In genomic region chr19:45821103-45821521, GRCh38 we compare ENCODE assay signal across 21 cellular contexts. TPM values are rescaled to one million over a fixed set of nuclear protein-coding genes. Genes with fewer than 3 reads are reported as not detected.
A peak's percentile ranks its signal among the peaks of the same experiment; 100 is the strongest.
DNase-seq lines count a peak whose midpoint lies in the region; ATAC-seq, FAIRE-seq and TF ChIP-seq lines count a peak whose summit lies in the region.
"Had no signal": no experiment of that assay in that cellular context is flagged by ENCODE, and none has a peak within 500 bp of the region (broad histone marks: within the 10 kb centered on the region; RNA-seq: fewer than 3 reads in every experiment).

No MANE protein-coding gene starts in this region.

- peaks cover 2 to 11% of the 10 kb centered on the region in 2 experiments for H4K20me1 ChIP-seq in H1 (replicated peaks in 1 of 2; ENCODE audit: control insufficient read depth in 1 of 2, insufficient read depth in 2 of 2, low read length in 2 of 2)

- FAIRE-seq in H1 (lab: Jason Lieb, UNC): no peak
- FAIRE-seq: endometrium had no signal

- H3K18ac ChIP-seq in H1 (ENCODE audit: extremely low read depth, low read length): peak overlapping the region; percentile 13; the same call in 1 of the 2 replicates

- H3K9ac ChIP-seq in H1 (replicated peaks in 1 of 4; ENCODE audit: extremely low read depth in 1 of 4, low read depth in 3 of 4, low read length in 3 of 4): no peak overlapping the region
- H3K9ac ChIP-seq: SK-N-SH had no signal

- H3K14ac ChIP-seq in H1 (ENCODE audit: insufficient read length): no peak overlapping the region

- H2BK120ac ChIP-seq in H1 (replicated peaks; ENCODE audit: low read depth, low read length): no peak overlapping the region

- H3K23me2 ChIP-seq in H1 (ENCODE audit: low read depth, low read length): peaks cover 8% of the 10 kb centered on the region

- no peak for TF ChIP-seq EP300 in H1 (IDR thresholded peaks at IDR 0.05; ENCODE audit: borderline replicate concordance in 1 of 2, low read depth in 2 of 2, low read length in 2 of 2)

- no peaks in the 10 kb centered on the region for H3K9me3 ChIP-seq in H1 (ENCODE audit: insufficient read depth in 2 of 2, low read depth in 1 of 2, low read length in 1 of 2)
- H3K9me3 ChIP-seq: SK-N-SH had no signal

- 90% methylated on average over 8 of the region's 8 CpGs; no CpG with 5 or more reads in 1 of the 2 experiments for WGBS in H1 (ENCODE audit: extremely low coverage in 1 of 2, insufficient coverage in 1 of 2, insufficient read length in 1 of 2, insufficient replicate concordance in 2 of 2, low coverage in 1 of 2, low lambda C conversion rate in 2 of 2, missing lambda C conversion rate in 1 of 2), 2 experiments

- peaks cover 13% of the 10 kb centered on the region for H3K4me1 Mint-ChIP-seq in stimulated activated naive CD8-positive, alpha-beta T cell treated with anti-CD3 and anti-CD28 coated beads, Interleukin-15, amount 100 ng/mL, for 72 hours
- H3K4me1 Mint-ChIP-seq: CD14-positive monocyte had no signal

- H2BK5ac ChIP-seq in H1 (ENCODE audit: low read depth, low read length): no peak overlapping the region

- CTCF ChIA-PET in H1 (lab: Charles Lee; ENCODE audit: partially characterized antibody): interaction anchor here (1.1 to 2.4 kb wide), 4 partner anchors 28 to 62 kb away, joined by 3 to 9 read pairs (median 5); no protein-coding TSS in a partner anchor

- no peak for ATAC-seq in stimulated activated naive CD8-positive, alpha-beta T cell treated with anti-CD3 and anti-CD28 coated beads, Interleukin-15, amount 100 ng/mL, for 72 hours
- ATAC-seq in stimulated activated naive CD8-positive, alpha-beta T cell treated with anti-CD3 and anti-CD28 coated beads, Interleukin-15, Interleukin-2, amounts not matched to agents 100 U/mL and 50 U/mL, for 24 hours: no peak
- no peak for ATAC-seq in HG03039 (IDR thresholded peaks at IDR 0.05; ENCODE audit: unreplicated experiment)
- ATAC-seq: activated CD4-positive, CD25-positive, alpha-beta regulatory T cell treated with anti-CD3 and anti-CD28 coated beads, Interleukin-2, amount 50 U/mL, for 24 hours; left lobe of liver; natural killer cell had no signal

- peak overlapping the region; percentile 43 to 61 for H3K27ac Mint-ChIP-seq in stimulated activated naive CD8-positive, alpha-beta T cell treated with anti-CD3 and anti-CD28 coated beads, Interleukin-15, amount 100 ng/mL, for 72 hours
- H3K27ac Mint-ChIP-seq: natural killer cell had no signal

- no peaks in the 10 kb centered on the region for H3K27me3 Mint-ChIP-seq in stimulated activated naive CD8-positive, alpha-beta T cell treated with anti-CD3 and anti-CD28 coated beads, Interleukin-15, amount 100 ng/mL, for 72 hours
- H3K27me3 Mint-ChIP-seq: brain had no signal

- H3K4me3 ChIP-seq in H1 (ENCODE audit: extremely low read depth in 1 of 4, insufficient read depth in 2 of 4, low read depth in 3 of 4, low read length in 4 of 4): no peak overlapping the region
- H3K4me3 ChIP-seq: coronary artery had no signal

- POLR2A ChIA-PET in H1 (lab: Charles Lee; ENCODE audit: partially characterized antibody): interaction anchor here (0.9 to 12.6 kb wide), 7 partner anchors 8 to 50 kb away, joined by 3 to 175 read pairs (median 5); partner anchors contain the start of genes DMPK, FOXA3 and SIX5

- no peak overlapping the region for H3K56ac ChIP-seq in H1 (replicated peaks; ENCODE audit: insufficient read length, low read depth, low read length)

- no peak overlapping the region for H4K8ac ChIP-seq in H1 (ENCODE audit: extremely low read depth, insufficient read depth, low read length)

- DNase-seq in stimulated activated naive CD8-positive, alpha-beta T cell treated with anti-CD3 and anti-CD28 coated beads, Interleukin-15, amount 100 ng/mL, for 72 hours: no peak
- DNase-seq in stimulated activated naive CD8-positive, alpha-beta T cell treated with anti-CD3 and anti-CD28 coated beads, Interleukin-15, Interleukin-2, amounts not matched to agents 100 U/mL and 50 U/mL, for 24 hours: no peak
- DNase-seq in H1 (ENCODE audit: low read depth in 1 of 2, low spot score in 2 of 2) (no peak), SHP77 (lab: John Stamatoyannopoulos, UW) (no peak), NCI-H526 treated with DMSO at 0.1 percent for 48 hours (lab: John Stamatoyannopoulos, UW) (no peak)
- DNase-seq: DMS 273 treated with DMSO at 0.1 percent for 48 hours, natural killer cell, NCI-H1092 treated with DMSO at 0.1 percent for 48 hours, NCI-H2029, NCI-H524 treated with DMSO at 0.1 percent for 48 hours, posterior cingulate gyrus, SK-N-SH had no signal

- no peak overlapping the region for H3K4me2 ChIP-seq in H1 (ENCODE audit: insufficient read depth in 1 of 2, low read depth in 2 of 2, low read length in 2 of 2)
- H3K4me2 ChIP-seq: SK-N-SH had no signal

- H2BK15ac ChIP-seq in H1 (ENCODE audit: low read length): no peak overlapping the region

- no peak overlapping the region for H3K4me3 Mint-ChIP-seq in stimulated activated naive CD8-positive, alpha-beta T cell treated with anti-CD3 and anti-CD28 coated beads, Interleukin-15, amount 100 ng/mL, for 72 hours
- H3K4me3 Mint-ChIP-seq: brain, CD14-positive monocyte, natural killer cell had no signal

- TF ChIP-seq RAD21 in H1 (IDR thresholded peaks at IDR 0.05 in 1 of 2, conservative IDR thresholded peaks at IDR 0.05 in 1 of 2; ENCODE audit: low read depth in 2 of 2, low read length in 2 of 2): no peak

- H3K27me3 ChIP-seq in H1 (replicated peaks in 1 of 4; ENCODE audit: control insufficient read depth in 3 of 4, extremely low read depth in 1 of 4, insufficient read depth in 3 of 4, low read length in 3 of 4): no peaks in the 10 kb centered on the region

- H3K4me1 ChIP-seq in H1 (replicated peaks in 1 of 4; ENCODE audit: control insufficient read depth in 3 of 4, insufficient read depth in 4 of 4, low read length in 3 of 4): peaks cover 0 to 17% (median 15%) of the 10 kb centered on the region in 4 experiments; a peak in 6 of 7 replicates

- H3K9me3 Mint-ChIP-seq in stimulated activated naive CD8-positive, alpha-beta T cell treated with anti-CD3 and anti-CD28 coated beads, Interleukin-15, amount 100 ng/mL, for 72 hours: no peaks in the 10 kb centered on the region
- H3K9me3 Mint-ChIP-seq: brain, CD14-positive monocyte, natural killer cell had no signal

- H2AFZ ChIP-seq in H1 (ENCODE audit: low read length): no peak overlapping the region

- peaks cover 15 to 44% (median 34%) of the 10 kb centered on the region in 4 experiments for H3K36me3 ChIP-seq in H1 (ENCODE audit: control insufficient read depth in 2 of 4, insufficient read depth in 4 of 4, low read length in 3 of 4)

- no peak overlapping the region for H2BK12ac ChIP-seq in H1 (ENCODE audit: low read depth, low read length)

- no peaks in the 10 kb centered on the region for H3K79me2 ChIP-seq in H1 (ENCODE audit: control insufficient read depth in 1 of 2, insufficient read depth in 2 of 2, low read length in 2 of 2)

- H3K27ac ChIP-seq in H1 (ENCODE audit: low read depth, low read length): peak overlapping the region; percentile 24; the same call in 1 of the 2 replicates
- H3K27ac ChIP-seq: coronary artery had no signal

- no peak overlapping the region for H4K91ac ChIP-seq in H1 (replicated peaks; ENCODE audit: insufficient read length, low read length)

- no peak for TF ChIP-seq CTCF in H1 (IDR thresholded peaks at IDR 0.05; ENCODE audit: control extremely low read depth in 1 of 3, insufficient read depth in 1 of 3, low read depth in 1 of 3, low read length in 3 of 3)

- no peaks in the 10 kb centered on the region; the same call in 1 of the 2 replicates for H3K79me1 ChIP-seq in H1 (ENCODE audit: low read depth, low read length)

- H3K23ac ChIP-seq in H1 (ENCODE audit: insufficient read length): no peak overlapping the region

- H2AK5ac ChIP-seq in H1 (ENCODE audit: low read depth, low read length): no peak overlapping the region

- TF ChIP-seq POLR2A in H1 (IDR thresholded peaks at IDR 0.05; ENCODE audit: control extremely low read depth in 1 of 2, low read depth in 2 of 2, low read length in 2 of 2): no peak

- H4K5ac ChIP-seq in H1 (ENCODE audit: insufficient read length, low read depth, low read length): no peak overlapping the region

- no peak overlapping the region for H2BK20ac ChIP-seq in H1 (ENCODE audit: low read length)

- H3K4ac ChIP-seq in H1 (replicated peaks; ENCODE audit: insufficient read length, low read depth, low read length): no peak overlapping the region

RNA-seq across cellular contexts. Expression of gene RSPH6A, which starts 6.0 kb away (rescaled TPM):
- total RNA-seq in H1 (2021; fragmentation: NEBNext Ultra II Directional; extraction: Animal tissue kit (Norgen Biotek cat#: 25700)): 0.19 and 0.25 TPM in 2 replicates
- 0.05 TPM in 2 replicates for polyA plus RNA-seq in H1 (2011; rRNA removed)
- 0.05 TPM for polyA plus RNA-seq in H1 (2011; cell fraction: cytosol; rRNA removed)
- 0.43 TPM for polyA plus RNA-seq in H1 (2011; cell fraction: nucleus; rRNA removed)
- 0.12 TPM in 1 of 4 replicates, not detected in the others for polyA plus RNA-seq in H1 (2012, experiment 1 of 2)
- polyA plus RNA-seq in H1 (2012, experiment 2 of 2): 0.09 TPM
- polyA plus RNA-seq in H1 (2013, experiment 1 of 2): 0.08 TPM
- 0.06 TPM for polyA plus RNA-seq in H1 (2013, experiment 2 of 2)
- 0.22 and 0.35 TPM in 2 replicates for polyA minus RNA-seq in H1 (2011; rRNA and poly(A)+ RNA removed)
- not detected for polyA minus RNA-seq in H1 (2011; cell fraction: cytosol; rRNA and poly(A)+ RNA removed)
- 1.4 TPM for polyA minus RNA-seq in H1 (2011; cell fraction: nucleus; rRNA and poly(A)+ RNA removed)
- total RNA-seq: G401, left lobe of liver had no signal
- polyA plus RNA-seq: CD14-positive monocyte had no signal

RNA-seq across cellular contexts. Expression of gene DMWD, which starts 28.5 kb away (rescaled TPM):
- 41.0 and 41.6 TPM in 2 replicates for total RNA-seq in H1 (2021; fragmentation: NEBNext Ultra II Directional; extraction: Animal tissue kit (Norgen Biotek cat#: 25700))
- 13.6 and 23.7 TPM in 2 replicates for polyA plus RNA-seq in H1 (2011; rRNA removed)
- 14.6 TPM for polyA plus RNA-seq in H1 (2011; cell fraction: cytosol; rRNA removed)
- polyA plus RNA-seq in H1 (2011; cell fraction: nucleus; rRNA removed): 83.4 TPM
- polyA plus RNA-seq in H1 (2012, experiment 1 of 2): 18.1 to 24.8 TPM (median 20.7 TPM) in 4 replicates
- 14.5 TPM for polyA plus RNA-seq in H1 (2012, experiment 2 of 2)
- 18.6 TPM for polyA plus RNA-seq in H1 (2013, experiment 1 of 2)
- polyA plus RNA-seq in H1 (2013, experiment 2 of 2): 17.7 TPM
- polyA minus RNA-seq in H1 (2011; rRNA and poly(A)+ RNA removed): 18.0 and 24.8 TPM in 2 replicates
- 23.3 TPM for polyA minus RNA-seq in H1 (2011; cell fraction: cytosol; rRNA and poly(A)+ RNA removed)
- polyA minus RNA-seq in H1 (2011; cell fraction: nucleus; rRNA and poly(A)+ RNA removed): 61.6 TPM

RNA-seq across cellular contexts. Expression of gene DMPK, which starts 38.8 kb away (rescaled TPM):
- total RNA-seq in H1 (2021; fragmentation: NEBNext Ultra II Directional; extraction: Animal tissue kit (Norgen Biotek cat#: 25700)): 27.4 and 28.2 TPM in 2 replicates
- 13.7 and 25.3 TPM in 2 replicates for polyA plus RNA-seq in H1 (2011; rRNA removed)
- polyA plus RNA-seq in H1 (2011; cell fraction: cytosol; rRNA removed): 18.9 TPM
- polyA plus RNA-seq in H1 (2011; cell fraction: nucleus; rRNA removed): 155 TPM
- polyA plus RNA-seq in H1 (2012, experiment 1 of 2): 18.9 to 42.0 TPM (median 34.4 TPM) in 4 replicates
- polyA plus RNA-seq in H1 (2012, experiment 2 of 2): 23.6 TPM
- 12.6 TPM for polyA plus RNA-seq in H1 (2013, experiment 1 of 2)
- polyA plus RNA-seq in H1 (2013, experiment 2 of 2): 10.9 TPM
- polyA minus RNA-seq in H1 (2011; rRNA and poly(A)+ RNA removed): 7.1 and 11.1 TPM in 2 replicates
- 7.6 TPM for polyA minus RNA-seq in H1 (2011; cell fraction: cytosol; rRNA and poly(A)+ RNA removed)
- 26.5 TPM for polyA minus RNA-seq in H1 (2011; cell fraction: nucleus; rRNA and poly(A)+ RNA removed)

RNA-seq across cellular contexts. Expression of gene SYMPK, which starts 41.8 kb away (rescaled TPM):
- total RNA-seq in H1 (2021; fragmentation: NEBNext Ultra II Directional; extraction: Animal tissue kit (Norgen Biotek cat#: 25700)): 81.5 and 93.6 TPM in 2 replicates
- 99.5 and 142 TPM in 2 replicates for polyA plus RNA-seq in H1 (2011; rRNA removed)
- polyA plus RNA-seq in H1 (2011; cell fraction: cytosol; rRNA removed): 82.5 TPM
- 217 TPM for polyA plus RNA-seq in H1 (2011; cell fraction: nucleus; rRNA removed)
- 87.2 to 105 TPM (median 88.9 TPM) in 4 replicates for polyA plus RNA-seq in H1 (2012, experiment 1 of 2)
- polyA plus RNA-seq in H1 (2012, experiment 2 of 2): 66.3 TPM
- polyA plus RNA-seq in H1 (2013, experiment 1 of 2): 57.3 TPM
- polyA plus RNA-seq in H1 (2013, experiment 2 of 2): 50.3 TPM
- polyA minus RNA-seq in H1 (2011; rRNA and poly(A)+ RNA removed): 121 and 131 TPM in 2 replicates
- 65.9 TPM for polyA minus RNA-seq in H1 (2011; cell fraction: cytosol; rRNA and poly(A)+ RNA removed)
- 67.6 TPM for polyA minus RNA-seq in H1 (2011; cell fraction: nucleus; rRNA and poly(A)+ RNA removed)

RNA-seq across cellular contexts. Expression of gene FOXA3, which starts 43.0 kb away (rescaled TPM):
- total RNA-seq in H1 (2021; fragmentation: NEBNext Ultra II Directional; extraction: Animal tissue kit (Norgen Biotek cat#: 25700)): 20.2 and 21.7 TPM in 2 replicates
- 40.1 and 49.1 TPM in 2 replicates for polyA plus RNA-seq in H1 (2011; rRNA removed)
- polyA plus RNA-seq in H1 (2011; cell fraction: cytosol; rRNA removed): 30.1 TPM
- 21.8 TPM for polyA plus RNA-seq in H1 (2011; cell fraction: nucleus; rRNA removed)
- 15.5 to 25.3 TPM (median 20.3 TPM) in 4 replicates for polyA plus RNA-seq in H1 (2012, experiment 1 of 2)
- polyA plus RNA-seq in H1 (2012, experiment 2 of 2): 27.4 TPM
- polyA plus RNA-seq in H1 (2013, experiment 1 of 2): 12.7 TPM
- polyA plus RNA-seq in H1 (2013, experiment 2 of 2): 12.4 TPM
- 32.3 and 37.8 TPM in 2 replicates for polyA minus RNA-seq in H1 (2011; rRNA and poly(A)+ RNA removed)
- polyA minus RNA-seq in H1 (2011; cell fraction: cytosol; rRNA and poly(A)+ RNA removed): 11.7 TPM
- 12.9 TPM for polyA minus RNA-seq in H1 (2011; cell fraction: nucleus; rRNA and poly(A)+ RNA removed)
- total RNA-seq: LHCN-M2, natural killer cell had no signal
- polyA plus RNA-seq: CD14-positive monocyte had no signal
